In genomic region chr5:154620406-154620805, GRCh38 we compare ENCODE assay signal across 23 cellular contexts.
"Had no signal": no experiment of that assay in that cellular context is flagged by ENCODE, and none has a peak within 500 bp of the region (broad histone marks: within the 10 kb centered on the region; RNA-seq: fewer than 3 reads in every experiment).

No MANE protein-coding gene starts in this region.

- H3K4me1 Mint-ChIP-seq: activated CD4-positive, alpha-beta T cell treated with anti-CD3 and anti-CD28 coated beads, Interleukin-2, amount 10 ng/mL, durations not matched to agents 24 days and 14 days; activated naive CD8-positive, alpha-beta T cell treated with anti-CD3 and anti-CD28 coated beads for 36 hours; activated T-helper 17 cell treated with anti-CD3 and anti-CD28 coated beads, Interleukin-2, amount 50 U/mL, for 72 hours; neural progenitor cell had no signal

- H3K36me3 ChIP-seq: cardiac muscle cell, esophagus squamous epithelium, heart right ventricle, left ventricle myocardium inferior, neural progenitor cell, prostate gland, right atrium auricular region, suprapubic skin, transverse colon had no signal

- H3K4me3 ChIP-seq: cardiac muscle cell, esophagus squamous epithelium, heart right ventricle, left ventricle myocardium inferior, neural progenitor cell, prostate gland, right atrium auricular region, suprapubic skin, transverse colon had no signal

- H3K9me3 Mint-ChIP-seq: activated CD4-positive, alpha-beta T cell treated with anti-CD3 and anti-CD28 coated beads, Interleukin-2, amount 10 ng/mL, durations not matched to agents 24 days and 14 days; activated CD8-positive, alpha-beta T cell treated with anti-CD3 and anti-CD28 coated beads for 36 hours; activated naive CD8-positive, alpha-beta T cell treated with anti-CD3 and anti-CD28 coated beads for 36 hours; activated T-helper 17 cell treated with anti-CD3 and anti-CD28 coated beads, Interleukin-2, amount 50 U/mL, for 72 hours; dendritic cell treated with granulocyte-macrophage colony-stimulating factor and Interleukin-4, amounts not matched to agents 40 ng/mL and 50 ng/mL, for 4 days; neural progenitor cell; stimulated activated naive CD8-positive, alpha-beta T cell treated with anti-CD3 and anti-CD28 coated beads, Interleukin-15, Interleukin-2, amounts not matched to agents 100 ng/mL and 50 ng/mL, for 24 hours; T-helper 2 cell treated with Interferon-gamma antibody and Interleukin-4, amounts not matched to agents 5 μg/mL and 100 μg/mL, for 36 hours had no signal

- H3K27ac ChIP-seq: cardiac muscle cell, esophagus squamous epithelium, heart right ventricle, left ventricle myocardium inferior, neural progenitor cell, prostate gland, right atrium auricular region, suprapubic skin, transverse colon had no signal

- H3K27ac Mint-ChIP-seq: activated CD4-positive, alpha-beta T cell treated with anti-CD3 and anti-CD28 coated beads, Interleukin-2, amount 10 ng/mL, durations not matched to agents 24 days and 14 days; activated CD8-positive, alpha-beta T cell treated with anti-CD3 and anti-CD28 coated beads for 36 hours; activated naive CD8-positive, alpha-beta T cell treated with anti-CD3 and anti-CD28 coated beads for 36 hours; activated T-helper 17 cell treated with anti-CD3 and anti-CD28 coated beads, Interleukin-2, amount 50 U/mL, for 72 hours; dendritic cell treated with granulocyte-macrophage colony-stimulating factor and Interleukin-4, amounts not matched to agents 40 ng/mL and 50 ng/mL, for 4 days; neural progenitor cell; stimulated activated naive CD8-positive, alpha-beta T cell treated with anti-CD3 and anti-CD28 coated beads, Interleukin-15, Interleukin-2, amounts not matched to agents 100 ng/mL and 50 ng/mL, for 24 hours; T-helper 2 cell treated with Interferon-gamma antibody and Interleukin-4, amounts not matched to agents 5 μg/mL and 100 μg/mL, for 36 hours had no signal

- ATAC-seq: activated CD8-positive, alpha-beta T cell treated with anti-CD3 and anti-CD28 coated beads for 36 hours; activated T-helper 17 cell treated with anti-CD3 and anti-CD28 coated beads, Interleukin-2, amount 50 U/mL, for 72 hours; heart right ventricle had no signal

- DNase-seq: activated CD4-positive, alpha-beta T cell treated with anti-CD3 and anti-CD28 coated beads, Interleukin-2, amount 10 ng/mL, durations not matched to agents 24 days and 14 days; activated CD8-positive, alpha-beta T cell treated with anti-CD3 and anti-CD28 coated beads for 36 hours; activated naive CD4-positive, alpha-beta T cell; activated naive CD8-positive, alpha-beta T cell treated with anti-CD3 and anti-CD28 coated beads for 36 hours; activated T-cell treated with anti-CD3 and anti-CD28 coated beads, Interleukin-2, amount 50 U/mL, for 1 hour; amniotic stem cell; effector memory CD4-positive, alpha-beta T cell; esophagus squamous epithelium; heart right ventricle; left ventricle myocardium inferior; mammary epithelial cell; stimulated activated CD4-positive, alpha-beta T cell treated with anti-CD3 and anti-CD28 coated beads, Interleukin-12 subunit alpha, Interleukin-12 subunit beta, amount 100 ng/mL, for 4 hours; stimulated activated CD4-positive, alpha-beta T cell treated with anti-CD3 and anti-CD28 coated beads, Interleukin-2, amount 100 ng/mL, for 24 hours; transverse colon had no signal

- H3K4me1 ChIP-seq: esophagus squamous epithelium, heart right ventricle, left ventricle myocardium inferior, neural progenitor cell, prostate gland, right atrium auricular region, suprapubic skin, transverse colon had no signal

- H3K27me3 Mint-ChIP-seq: stimulated activated naive CD8-positive, alpha-beta T cell treated with anti-CD3 and anti-CD28 coated beads, Interleukin-15, Interleukin-2, amounts not matched to agents 100 ng/mL and 50 ng/mL, for 24 hours had no signal

- H3K36me3 Mint-ChIP-seq: activated naive CD8-positive, alpha-beta T cell treated with anti-CD3 and anti-CD28 coated beads for 36 hours; neural progenitor cell had no signal

- H3K9me3 ChIP-seq: esophagus squamous epithelium, heart right ventricle, left ventricle myocardium inferior, prostate gland, right atrium auricular region, suprapubic skin, transverse colon had no signal

- H3K27me3 ChIP-seq: cardiac muscle cell, neural progenitor cell, right atrium auricular region, suprapubic skin had no signal

- H3K4me3 Mint-ChIP-seq: activated CD4-positive, alpha-beta T cell treated with anti-CD3 and anti-CD28 coated beads, Interleukin-2, amount 10 ng/mL, durations not matched to agents 24 days and 14 days; activated CD8-positive, alpha-beta T cell treated with anti-CD3 and anti-CD28 coated beads for 36 hours; activated naive CD8-positive, alpha-beta T cell treated with anti-CD3 and anti-CD28 coated beads for 36 hours; activated T-helper 17 cell treated with anti-CD3 and anti-CD28 coated beads, Interleukin-2, amount 50 U/mL, for 72 hours; dendritic cell treated with granulocyte-macrophage colony-stimulating factor and Interleukin-4, amounts not matched to agents 40 ng/mL and 50 ng/mL, for 4 days; neural progenitor cell; stimulated activated naive CD8-positive, alpha-beta T cell treated with anti-CD3 and anti-CD28 coated beads, Interleukin-15, Interleukin-2, amounts not matched to agents 100 ng/mL and 50 ng/mL, for 24 hours; T-helper 2 cell treated with Interferon-gamma antibody and Interleukin-4, amounts not matched to agents 5 μg/mL and 100 μg/mL, for 36 hours had no signal
